In the genomic region with DNA sequence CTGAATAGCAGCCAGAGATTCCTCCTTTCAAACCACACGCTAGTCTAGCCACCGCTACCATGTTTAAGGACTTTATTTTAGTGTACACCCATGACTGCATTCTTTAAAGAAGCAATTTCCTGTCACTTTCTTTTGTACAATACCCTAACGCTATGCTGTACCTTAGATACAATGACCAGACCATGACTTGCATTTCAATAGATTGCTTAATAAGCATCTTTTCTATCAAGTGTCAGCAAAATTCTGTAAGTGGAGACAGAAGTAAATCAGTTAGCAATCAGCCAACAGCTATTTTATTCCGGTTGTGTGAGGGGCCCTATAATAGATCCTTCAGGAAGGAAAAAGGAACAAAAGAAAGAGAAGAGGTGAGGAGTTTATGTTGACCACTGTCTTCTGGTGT, we compare ENCODE assay signal across 12 cellular contexts.
"Had no signal": no experiment of that assay in that cellular context is flagged by ENCODE, and none has a peak within 500 bp of the region (broad histone marks: within the 10 kb centered on the region; RNA-seq: fewer than 3 reads in every experiment).

No MANE protein-coding gene starts in this region.

- H3K4me3 ChIP-seq: heart left ventricle, upper lobe of right lung had no signal

- ATAC-seq: activated T-cell treated with anti-CD3 and anti-CD28 coated beads, Interleukin-2, amount 50 U/mL, for 4 hours; heart left ventricle; left lobe of liver; upper lobe of right lung had no signal

- H3K27ac ChIP-seq: heart left ventricle, upper lobe of right lung had no signal

- H3K9me3 ChIP-seq: upper lobe of right lung had no signal

- FAIRE-seq: astrocyte, endothelial cell of umbilical vein, frontal cortex, islet of Langerhans had no signal

- H3K4me1 ChIP-seq: upper lobe of right lung had no signal

- H3K4me3 Mint-ChIP-seq: activated T-cell treated with anti-CD3 and anti-CD28 coated beads, Interleukin-2, amount 50 U/mL, for 4 hours had no signal

- H3K27me3 ChIP-seq: heart left ventricle, upper lobe of right lung had no signal

- H3K36me3 ChIP-seq: heart left ventricle, upper lobe of right lung had no signal

- DNase-seq: activated CD4-positive, alpha-beta T cell treated with anti-CD3 and anti-CD28 coated beads, Interleukin-2, amount 50 U/mL, for 48 hours; activated CD4-positive, CD25-positive, alpha-beta regulatory T cell treated with anti-CD3 and anti-CD28 coated beads, Interleukin-2, amount 50 U/mL, for 72 hours; activated T-cell treated with anti-CD3 and anti-CD28 coated beads, Interleukin-2, amount 50 U/mL, for 4 hours; heart left ventricle; stimulated activated CD4-positive, alpha-beta T cell treated with anti-CD3 and anti-CD28 coated beads, Interleukin-2, amount 100 ng/mL, for 48 hours; stimulated activated naive CD4-positive, alpha-beta T cell treated with Interleukin-2 at 50 U/mL for 16 hours; upper lobe of right lung had no signal
